In genomic region chr16:31117384-31118222, GRCh38 we compare ENCODE assay signal across 1 cellular context.
TF ChIP-seq lines count a peak whose summit lies in the region.

TSS of gene KAT8 (plus strand) at chr16:31117664. CDS start at chr16:31117682, 18 bp downstream.

TF ChIP-seq in K562, 482 proteins besides CTCF, POLR2A, EP300 and RAD21 (continued from another document and continues in another):
- TF ChIP-seq HMBOX1 (IDR thresholded peaks at IDR 0.05) (no peak; the same call in 1 of the 2 replicates), ZNF41 (CRISPR knock-in tag; conservative IDR thresholded peaks at IDR 0.05) (no peak), POLR2G (IDR thresholded peaks at IDR 0.05; ENCODE audit: low read depth, low read length) (peak; percentile 98), SIN3B (IDR thresholded peaks at IDR 0.05; ENCODE audit: low read depth) (peak; percentile 100), ZBTB7A (IDR thresholded peaks at IDR 0.05; ENCODE audit: borderline replicate concordance, control insufficient read depth, low read depth, low read length) (peak; percentile 87), RCOR1 (IDR thresholded peaks at IDR 0.05; ENCODE audit: borderline replicate concordance in 1 of 2, low read depth in 2 of 2, low read length in 2 of 2) (no peak), ZNF436 (CRISPR knock-in tag; IDR thresholded peaks at IDR 0.05) (no peak), MTA1 (IDR thresholded peaks at IDR 0.05; ENCODE audit: borderline replicate concordance) (peak; percentile 94), ZFP91 (CRISPR knock-in tag; IDR thresholded peaks at IDR 0.05) (no peak), TBP (optimal IDR thresholded peaks at IDR 0.05; ENCODE audit: low read depth, low read length) (peak; percentile 92), BHLHE40 (IDR thresholded peaks at IDR 0.05; ENCODE audit: low read length) (peak; percentile 59), CREB1 (IDR thresholded peaks at IDR 0.05) (peak; percentile 95), CREB1 (CRISPR knock-in tag; IDR thresholded peaks at IDR 0.05) (peak; percentile 94), ZNF3 (CRISPR knock-in tag; IDR thresholded peaks at IDR 0.05) (no peak), RBBP5 (IDR thresholded peaks at IDR 0.05; ENCODE audit: borderline replicate concordance, insufficient read depth, low read length, poor library complexity, severe bottlenecking) (peak; percentile 96), ZFP1 (CRISPR knock-in tag; IDR thresholded peaks at IDR 0.05) (no peak), CREB3 (tag; conservative IDR thresholded peaks at IDR 0.05; ENCODE audit: low read depth) (no peak), PHF20 (IDR thresholded peaks at IDR 0.05; ENCODE audit: partially characterized antibody) (peak; percentile 91), GTF2F1 (IDR thresholded peaks at IDR 0.05; ENCODE audit: low read depth, low read length) (peak; percentile 67; the same call in 1 of the 2 replicates), ZBTB17 (CRISPR knock-in tag; IDR thresholded peaks at IDR 0.05) (no peak), OTX1 (CRISPR knock-in tag; IDR thresholded peaks at IDR 0.05) (0 out of 2 replicates have a peak, but pooled peaks have one; percentile 6), PRPF4 (IDR thresholded peaks at IDR 0.05; ENCODE audit: insufficient read depth, low read depth, low read length, poor library complexity, severe bottlenecking) (no peak), MTA3 (IDR thresholded peaks at IDR 0.05; ENCODE audit: borderline replicate concordance) (peak; percentile 66), ETS2 (tag; IDR thresholded peaks at IDR 0.05; ENCODE audit: borderline replicate concordance, poor library complexity, severe bottlenecking) (no peak), MIER1 (IDR thresholded peaks at IDR 0.05; ENCODE audit: low read depth) (no peak), CHAMP1 (IDR thresholded peaks at IDR 0.05) (no peak), TCF7L2 (IDR thresholded peaks at IDR 0.05; ENCODE audit: low read depth, low read length) (no peak), POLR2B (IDR thresholded peaks at IDR 0.05; ENCODE audit: low read depth, partially characterized antibody) (peak; percentile 77), CEBPG (CRISPR knock-in tag; IDR thresholded peaks at IDR 0.05) (no peak), CEBPG (tag; conservative IDR thresholded peaks at IDR 0.05 in 1 of 2, IDR thresholded peaks at IDR 0.05 in 1 of 2) (no peak), PHF8 (IDR thresholded peaks at IDR 0.05; ENCODE audit: borderline replicate concordance, low read length) (peak; percentile 80; the same call in 1 of the 2 replicates), BCLAF1 (IDR thresholded peaks at IDR 0.05; ENCODE audit: borderline replicate concordance in 1 of 2, control insufficient read depth in 1 of 2, low read depth in 2 of 2, low read length in 1 of 2) (no peak), ETS1 (conservative IDR thresholded peaks at IDR 0.05; ENCODE audit: control insufficient read depth, low read depth, low read length) (peak; percentile 51), KLF10 (CRISPR knock-in tag; IDR thresholded peaks at IDR 0.05) (no peak), PPARD (CRISPR knock-in tag; IDR thresholded peaks at IDR 0.05) (no peak), ZBTB26 (CRISPR knock-in tag; IDR thresholded peaks at IDR 0.05) (0 out of 2 replicates have a peak, but pooled peaks have one; percentile 5), ZNF551 (CRISPR knock-in tag; IDR thresholded peaks at IDR 0.05) (no peak), ATF1 (CRISPR knock-in tag; IDR thresholded peaks at IDR 0.05) (peak; percentile 62), ATF1 (tag; IDR thresholded peaks at IDR 0.05) (peak; percentile 97), E2F8 (IDR thresholded peaks at IDR 0.05; ENCODE audit: low read depth, partially characterized antibody) (peak; percentile 81), BMI1 (IDR thresholded peaks at IDR 0.05; ENCODE audit: low read length) (no peak), ZNF589 (CRISPR knock-in tag; IDR thresholded peaks at IDR 0.05; ENCODE audit: low read depth) (no peak)
- TF ChIP-seq, protein P1, sequence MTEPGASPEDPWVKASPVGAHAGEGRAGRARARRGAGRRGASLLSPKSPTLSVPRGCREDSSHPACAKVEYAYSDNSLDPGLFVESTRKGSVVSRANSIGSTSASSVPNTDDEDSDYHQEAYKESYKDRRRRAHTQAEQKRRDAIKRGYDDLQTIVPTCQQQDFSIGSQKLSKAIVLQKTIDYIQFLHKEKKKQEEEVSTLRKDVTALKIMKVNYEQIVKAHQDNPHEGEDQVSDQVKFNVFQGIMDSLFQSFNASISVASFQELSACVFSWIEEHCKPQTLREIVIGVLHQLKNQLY (CRISPR knock-in tag; conservative IDR thresholded peaks at IDR 0.05): no peak
- TF ChIP-seq, protein P2, sequence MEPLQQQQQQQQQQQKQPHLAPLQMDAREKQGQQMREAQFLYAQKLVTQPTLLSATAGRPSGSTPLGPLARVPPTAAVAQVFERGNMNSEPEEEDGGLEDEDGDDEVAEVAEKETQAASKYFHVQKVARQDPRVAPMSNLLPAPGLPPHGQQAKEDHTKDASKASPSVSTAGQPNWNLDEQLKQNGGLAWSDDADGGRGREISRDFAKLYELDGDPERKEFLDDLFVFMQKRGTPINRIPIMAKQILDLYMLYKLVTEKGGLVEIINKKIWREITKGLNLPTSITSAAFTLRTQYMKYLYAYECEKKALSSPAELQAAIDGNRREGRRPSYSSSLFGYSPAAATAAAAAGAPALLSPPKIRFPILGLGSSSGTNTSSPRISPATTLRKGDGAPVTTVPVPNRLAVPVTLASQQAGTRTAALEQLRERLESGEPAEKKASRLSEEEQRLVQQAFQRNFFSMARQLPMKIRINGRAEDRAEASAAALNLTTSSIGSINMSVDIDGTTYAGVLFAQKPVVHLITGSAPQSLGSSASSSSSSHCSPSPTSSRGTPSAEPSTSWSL (CRISPR knock-in tag; IDR thresholded peaks at IDR 0.05; ENCODE audit: borderline replicate concordance): no peak
- TF ChIP-seq, protein P3, sequence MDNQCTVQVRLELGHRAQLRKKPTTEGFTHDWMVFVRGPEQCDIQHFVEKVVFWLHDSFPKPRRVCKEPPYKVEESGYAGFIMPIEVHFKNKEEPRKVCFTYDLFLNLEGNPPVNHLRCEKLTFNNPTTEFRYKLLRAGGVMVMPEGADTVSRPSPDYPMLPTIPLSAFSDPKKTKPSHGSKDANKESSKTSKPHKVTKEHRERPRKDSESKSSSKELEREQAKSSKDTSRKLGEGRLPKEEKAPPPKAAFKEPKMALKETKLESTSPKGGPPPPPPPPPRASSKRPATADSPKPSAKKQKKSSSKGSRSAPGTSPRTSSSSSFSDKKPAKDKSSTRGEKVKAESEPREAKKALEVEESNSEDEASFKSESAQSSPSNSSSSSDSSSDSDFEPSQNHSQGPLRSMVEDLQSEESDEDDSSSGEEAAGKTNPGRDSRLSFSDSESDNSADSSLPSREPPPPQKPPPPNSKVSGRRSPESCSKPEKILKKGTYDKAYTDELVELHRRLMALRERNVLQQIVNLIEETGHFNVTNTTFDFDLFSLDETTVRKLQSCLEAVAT (IDR thresholded peaks at IDR 0.05): no peak
